10 cellular contexts compared by ENCODE assay signal in genomic region chr1:209808059-209808494, GRCh38. TPM values are rescaled to one million over a fixed set of nuclear protein-coding genes. Genes with fewer than 3 reads are reported as not detected.
DNase-seq lines count a peak whose midpoint lies in the region; ATAC-seq and TF ChIP-seq lines count a peak whose summit lies in the region.
"Had no signal": no experiment of that assay in that cellular context is flagged by ENCODE, and none has a peak within 500 bp of the region (broad histone marks: within the 10 kb centered on the region; RNA-seq: fewer than 3 reads in every experiment).

No MANE protein-coding gene starts in this region.

- H3K4me1 ChIP-seq in uterus = no peaks in the 10 kb centered on the region

- intact Hi-C loops in uterus (cut with DNase I; ENCODE audit: low total_unique reads) = no loop called here

- no peak for ATAC-seq in stimulated activated naive B cell treated with anti-CD40 and anti-IgM and Interleukin-4, amounts not matched to agents 10 μg/mL and 1 μg/mL and 100 μg/mL, for 72 hours (replicated peaks)

- H3K27me3 Mint-ChIP-seq in stimulated activated naive B cell treated with anti-CD40 and anti-IgM and Interleukin-4, amounts not matched to agents 10 μg/mL and 1 μg/mL and 100 μg/mL, for 72 hours = peaks cover 21 to 33% of the 10 kb centered on the region in 2 donors
- H3K27me3 Mint-ChIP-seq: IgD-negative memory B cell had no signal

- DNase-seq in Caki2 (ENCODE audit: low read depth) = peak; percentile 65
- peak; percentile 46 for DNase-seq in NCI-H1694 (lab: John Stamatoyannopoulos, UW)
- DNase-seq in astrocyte of the spinal cord (ENCODE audit: low read depth, low spot score) = peak; percentile 93
- peak; percentile 90 for DNase-seq in kidney epithelial cell (ENCODE audit: low read depth)
- no peak for DNase-seq in stimulated activated naive B cell treated with anti-CD40 and anti-IgM and Interleukin-4, amounts not matched to agents 10 μg/mL and 1 μg/mL and 100 μg/mL, for 72 hours
- DNase-seq in NOMO-1 treated with DMSO at 0.1 percent for 48 hours (lab: John Stamatoyannopoulos, UW; ENCODE audit: unreplicated experiment) = no peak
- DNase-seq in uterus = no peak
- DNase-seq in KG1 (lab: John Stamatoyannopoulos, UW) = no peak

- H3K36me3 Mint-ChIP-seq in stimulated activated naive B cell treated with anti-CD40 and anti-IgM and Interleukin-4, amounts not matched to agents 10 μg/mL and 1 μg/mL and 100 μg/mL, for 72 hours = peaks cover 0 to 2% of the 10 kb centered on the region in 2 donors

- H3K27me3 ChIP-seq in kidney epithelial cell (ENCODE audit: control insufficient read depth, insufficient read depth, low read length) (no peaks in the 10 kb centered on the region), uterus (no peaks in the 10 kb centered on the region)

- H3K27ac Mint-ChIP-seq in stimulated activated naive B cell treated with anti-CD40 and anti-IgM and Interleukin-4, amounts not matched to agents 10 μg/mL and 1 μg/mL and 100 μg/mL, for 72 hours = no peak overlapping the region

- TF ChIP-seq POLR2A in uterus (IDR thresholded peaks at IDR 0.05) = no peak

- peaks cover 7 to 13% of the 10 kb centered on the region in 2 donors for H3K4me1 Mint-ChIP-seq in stimulated activated naive B cell treated with anti-CD40 and anti-IgM and Interleukin-4, amounts not matched to agents 10 μg/mL and 1 μg/mL and 100 μg/mL, for 72 hours

- H3K4me3 ChIP-seq in astrocyte of the spinal cord (ENCODE audit: low read depth, low read length) (no peak overlapping the region), kidney epithelial cell (ENCODE audit: low read depth, low read length) (no peak overlapping the region), uterus (no peak overlapping the region)
- H3K4me3 ChIP-seq: GM12878 had no signal

- in situ Hi-C loops in Caki2 (cut with HindIII; ENCODE audit: low pct_unique_long_range_greater_than_20kb, low sequenced_read_pairs) (no loop called here), astrocyte of the spinal cord (cut with HindIII; ENCODE audit: low sequenced_read_pairs) (no loop called here)

- no peaks in the 10 kb centered on the region for H3K36me3 ChIP-seq in kidney epithelial cell (ENCODE audit: control insufficient read depth, insufficient read depth, low read length)
- no peaks in the 10 kb centered on the region for H3K36me3 ChIP-seq in uterus

- peaks cover 0 to 2% of the 10 kb centered on the region in 2 donors for H3K9me3 Mint-ChIP-seq in stimulated activated naive B cell treated with anti-CD40 and anti-IgM and Interleukin-4, amounts not matched to agents 10 μg/mL and 1 μg/mL and 100 μg/mL, for 72 hours
- H3K9me3 Mint-ChIP-seq: IgD-negative memory B cell had no signal

- no peak overlapping the region for H3K4me3 Mint-ChIP-seq in stimulated activated naive B cell treated with anti-CD40 and anti-IgM and Interleukin-4, amounts not matched to agents 10 μg/mL and 1 μg/mL and 100 μg/mL, for 72 hours

- no peaks in the 10 kb centered on the region for H3K9me3 ChIP-seq in uterus

- no peak overlapping the region for H3K27ac ChIP-seq in uterus

- no peak for TF ChIP-seq CTCF in astrocyte of the spinal cord (IDR thresholded peaks at IDR 0.05; ENCODE audit: low read depth, low read length)
- no peak for TF ChIP-seq CTCF in kidney epithelial cell (IDR thresholded peaks at IDR 0.05; ENCODE audit: insufficient read depth, low read length, poor library complexity, severe bottlenecking)
- TF ChIP-seq CTCF in uterus (IDR thresholded peaks at IDR 0.05) = no peak

RNA-seq across cellular contexts. Expression of gene IRF6, which starts 2.1 kb away (rescaled TPM):
- not detected in 2 replicates for total RNA-seq in Caki2 (2014; rRNA removed; shearing (Covaris generic); ENCODE audit: low replicate concordance)
- total RNA-seq in kidney epithelial cell = 90.1 and 99.7 TPM in 2 replicates
- total RNA-seq in uterus = 10 to 100 TPM in 1 of 4 donors, 1 to 10 TPM in 2, under 1 TPM in 1; 0.88 to 28.3 (median 4.0) TPM

RNA-seq across cellular contexts. Expression of gene UTP25, which starts 19.7 kb away (rescaled TPM):
- total RNA-seq in Caki2 (2014; rRNA removed; shearing (Covaris generic); ENCODE audit: low replicate concordance) = 7.4 and 8.3 TPM in 2 replicates
- 14.6 and 15.7 TPM in 2 replicates for total RNA-seq in kidney epithelial cell
- total RNA-seq in uterus = 10 to 100 TPM in 2 of 4 donors, 1 to 10 TPM in 2; 6.8 to 12.4 (median 8.8) TPM

RNA-seq across cellular contexts. Expression of gene C1orf74, which starts 23.7 kb away (rescaled TPM):
- total RNA-seq in Caki2 (2014; rRNA removed; shearing (Covaris generic); ENCODE audit: low replicate concordance) = 5.2 and 5.9 TPM in 2 replicates
- total RNA-seq in kidney epithelial cell (12.4 and 12.7 TPM in 2 replicates), uterus (1 to 10 TPM in 3 of 4 donors, under 1 TPM in 1; 0.88 to 5.0 (median 1.3) TPM)

RNA-seq across cellular contexts. Expression of gene TRAF3IP3, which starts 52.2 kb away (rescaled TPM):
- total RNA-seq in Caki2 (2014; rRNA removed; shearing (Covaris generic); ENCODE audit: low replicate concordance) = not detected in 2 replicates
- total RNA-seq in kidney epithelial cell (not detected in 2 replicates), uterus (1 to 10 TPM in 3 of 4 donors, not detected in 1; 1.3 to 3.2 (median 1.3) TPM)

Comparison
In these comparisons a context has a peak if more than half of its experiments do, and no peak if none do; other contexts are left out.
1. DNase-seq: peak in Caki2 (single experiment), NCI-H1694 (single experiment), astrocyte of the spinal cord (single experiment) and kidney epithelial cell (single experiment); none in stimulated activated naive B cell treated with anti-CD40 and anti-IgM and Interleukin-4, amounts not matched to agents 10 μg/mL and 1 μg/mL and 100 μg/mL, for 72 hours (single experiment), NOMO-1 treated with DMSO at 0.1 percent for 48 hours (single experiment), uterus (0 of 2) and KG1 (single experiment).